Comparison of ENCODE assay signal across 9 cellular contexts in the genomic region with DNA sequence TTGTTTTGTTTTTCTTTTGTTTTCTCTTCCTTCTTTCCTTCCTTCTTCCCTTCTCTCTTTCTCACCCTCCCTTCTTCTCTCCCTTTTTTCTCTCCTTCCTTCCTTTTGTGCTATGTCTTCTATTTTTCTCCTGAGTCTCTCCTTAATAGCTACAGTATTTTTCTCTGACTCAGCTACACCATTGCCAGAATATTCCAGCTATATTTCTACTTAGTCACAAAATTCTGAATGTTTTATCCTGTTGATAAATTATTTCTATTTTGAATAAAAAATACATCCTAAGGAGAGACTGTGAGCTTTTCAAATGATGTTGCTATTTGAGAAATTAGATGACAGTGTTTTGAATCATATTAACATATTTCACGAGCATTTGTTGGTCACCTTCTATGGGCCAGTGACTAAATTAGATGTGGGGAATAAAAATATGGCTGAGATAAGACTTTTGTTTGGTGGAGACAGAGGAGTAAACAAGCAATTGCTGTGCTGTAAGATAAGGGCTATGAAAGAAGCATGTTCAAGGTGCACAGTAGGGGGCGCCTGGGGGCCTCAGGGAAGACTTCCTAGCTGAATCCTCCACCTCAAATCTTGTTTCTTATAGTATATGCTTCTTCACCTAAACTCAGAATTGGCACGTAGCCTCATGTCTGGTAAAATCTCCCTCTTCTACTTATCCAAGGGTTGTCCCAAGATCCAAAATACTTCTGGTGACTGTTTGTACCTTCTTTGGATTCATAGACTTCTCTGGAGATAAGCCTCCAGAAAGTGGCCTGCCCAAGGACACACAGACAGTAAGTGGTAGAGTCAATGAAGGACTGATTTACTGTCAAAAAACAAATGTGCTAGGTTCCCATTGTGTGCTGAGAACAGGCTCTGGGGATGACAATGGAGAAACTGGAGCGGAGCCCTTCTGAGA.
DNase-seq lines count a peak whose midpoint lies in the region; ATAC-seq and TF ChIP-seq lines count a peak whose summit lies in the region.
"Had no signal": no experiment of that assay in that cellular context is flagged by ENCODE, and none has a peak within 500 bp of the region (broad histone marks: within the 10 kb centered on the region; RNA-seq: fewer than 3 reads in every experiment).

No MANE protein-coding gene starts in this region.

- H3K27ac ChIP-seq in CD8-positive, alpha-beta T cell (ENCODE audit: low read depth, low read length), result no peak overlapping the region

- no peak overlapping the region for H3K4me3 ChIP-seq in CD8-positive, alpha-beta T cell (ENCODE audit: low read depth, low read length)
- H3K4me3 ChIP-seq in choroid plexus epithelial cell (ENCODE audit: low read depth, low read length), result no peak overlapping the region
- H3K4me3 ChIP-seq: lung had no signal

- H3K27me3 Mint-ChIP-seq in CD8-positive, alpha-beta T cell (ENCODE audit: low read depth), result peaks cover 19% of the 10 kb centered on the region
- peaks cover 25% of the 10 kb centered on the region for H3K27me3 Mint-ChIP-seq in T-helper 2 cell treated with Interferon-gamma antibody and Interleukin-4, amounts not matched to agents 5 μg/mL and 100 μg/mL, for 36 hours (ENCODE audit: low read depth)
- H3K27me3 Mint-ChIP-seq in neural crest cell (ENCODE audit: low read depth), result peaks cover 5% of the 10 kb centered on the region

- no peaks in the 10 kb centered on the region for H3K36me3 Mint-ChIP-seq in CD8-positive, alpha-beta T cell
- no peaks in the 10 kb centered on the region for H3K36me3 Mint-ChIP-seq in T-helper 2 cell treated with Interferon-gamma antibody and Interleukin-4, amounts not matched to agents 5 μg/mL and 100 μg/mL, for 36 hours (ENCODE audit: low read depth)
- no peaks in the 10 kb centered on the region for H3K36me3 Mint-ChIP-seq in neural crest cell (ENCODE audit: low read depth)

- POLR2A ChIA-PET in CD8-positive, alpha-beta T cell (lab: Charles Lee), result interaction anchor here (0.6 to 1.4 kb wide), 2 partner anchors 33 to 262 kb away, joined by 3 read pairs; no protein-coding TSS in a partner anchor

- no peaks in the 10 kb centered on the region for H3K36me3 ChIP-seq in CD8-positive, alpha-beta T cell (ENCODE audit: insufficient read depth, low read length)

- H3K4me3 Mint-ChIP-seq in CD8-positive, alpha-beta T cell, result no peak overlapping the region
- no peak overlapping the region for H3K4me3 Mint-ChIP-seq in T-helper 2 cell treated with Interferon-gamma antibody and Interleukin-4, amounts not matched to agents 5 μg/mL and 100 μg/mL, for 36 hours
- no peak overlapping the region for H3K4me3 Mint-ChIP-seq in neural crest cell

- H3K9me3 ChIP-seq in CD8-positive, alpha-beta T cell (ENCODE audit: low read length), result no peaks in the 10 kb centered on the region

- H3K27me3 ChIP-seq in CD8-positive, alpha-beta T cell (ENCODE audit: insufficient read depth, low read length), result no peaks in the 10 kb centered on the region

- no peaks in the 10 kb centered on the region for H3K4me1 Mint-ChIP-seq in CD8-positive, alpha-beta T cell (ENCODE audit: low read depth)
- peaks cover 9% of the 10 kb centered on the region for H3K4me1 Mint-ChIP-seq in T-helper 2 cell treated with Interferon-gamma antibody and Interleukin-4, amounts not matched to agents 5 μg/mL and 100 μg/mL, for 36 hours (ENCODE audit: low read depth)
- H3K4me1 Mint-ChIP-seq in neural crest cell, result peaks cover 7% of the 10 kb centered on the region

- CTCF ChIA-PET in CD8-positive, alpha-beta T cell (lab: Charles Lee), result interaction anchor here (0.7 to 2.5 kb wide), 15 partner anchors 7 to 558 kb away, joined by 3 to 10 read pairs (median 4); no protein-coding TSS in a partner anchor

- peak; percentile 61 for TF ChIP-seq CTCF in CD8-positive, alpha-beta T cell (IDR thresholded peaks at IDR 0.05)
- TF ChIP-seq CTCF in choroid plexus epithelial cell (conservative IDR thresholded peaks at IDR 0.05; ENCODE audit: low read depth, low read length), result peak; percentile 74
- peak; percentile 60 for TF ChIP-seq CTCF in neural crest cell (conservative IDR thresholded peaks at IDR 0.05)

- DNase-seq in CD8-positive, alpha-beta T cell, result peak in 6 of 7 experiments; percentile 34 to 66 (median 44)
- DNase-seq in HK-2 (ENCODE audit: unreplicated experiment) (peak; percentile 26), choroid plexus epithelial cell (ENCODE audit: low read depth) (peak; percentile 57), neural crest cell (ENCODE audit: low read depth, low spot score) (peak; percentile 45), sciatic nerve (ENCODE audit: low spot score) (no peak), NCI-H446 (lab: John Stamatoyannopoulos, UW) (no peak)
- peak; percentile 16 for DNase-seq in T-helper 2 cell treated with Interferon-gamma antibody and Interleukin-4, amounts not matched to agents 5 μg/mL and 100 μg/mL, for 36 hours (ENCODE audit: low spot score)

- no peaks in the 10 kb centered on the region for H3K9me3 Mint-ChIP-seq in CD8-positive, alpha-beta T cell
- no peaks in the 10 kb centered on the region for H3K9me3 Mint-ChIP-seq in T-helper 2 cell treated with Interferon-gamma antibody and Interleukin-4, amounts not matched to agents 5 μg/mL and 100 μg/mL, for 36 hours
- H3K9me3 Mint-ChIP-seq in neural crest cell, result peaks cover 3% of the 10 kb centered on the region

- intact Hi-C loops in CD8-positive, alpha-beta T cell (cut with DNase I, micrococcal nuclease), result loop anchor here (1.0 to 5.0 kb wide), 5 partner anchors 33 to 557 kb away; no protein-coding TSS in a partner anchor
- intact Hi-C loops in sciatic nerve (cut with DNase I), result no loop called here

- no peak overlapping the region for H3K27ac Mint-ChIP-seq in CD8-positive, alpha-beta T cell
- H3K27ac Mint-ChIP-seq in T-helper 2 cell treated with Interferon-gamma antibody and Interleukin-4, amounts not matched to agents 5 μg/mL and 100 μg/mL, for 36 hours, result no peak overlapping the region
- no peak overlapping the region for H3K27ac Mint-ChIP-seq in neural crest cell (ENCODE audit: unreplicated experiment)

- H3K4me1 ChIP-seq in CD8-positive, alpha-beta T cell (ENCODE audit: insufficient read depth, low read length), result no peaks in the 10 kb centered on the region

- no peak for ATAC-seq in CD8-positive, alpha-beta T cell
- ATAC-seq in GM21515 (IDR thresholded peaks at IDR 0.05; ENCODE audit: unreplicated experiment), result no peak
- no peak for ATAC-seq in sciatic nerve

Comparison
In these comparisons a context has a peak if more than half of its experiments do, and no peak if none do; other contexts are left out.
1. DNase-seq: peak in CD8-positive, alpha-beta T cell (6 of 7), HK-2 (single experiment), T-helper 2 cell treated with Interferon-gamma antibody and Interleukin-4, amounts not matched to agents 5 μg/mL and 100 μg/mL, for 36 hours (single experiment), choroid plexus epithelial cell (single experiment) and neural crest cell (single experiment); none in sciatic nerve (single experiment) and NCI-H446 (0 of 2).
2. Peak in every context shown above with its lines, with median percentiles within 50 percentile points of each other: CTCF ChIP-seq.